25 cellular contexts compared by ENCODE assay signal in the genomic region with DNA sequence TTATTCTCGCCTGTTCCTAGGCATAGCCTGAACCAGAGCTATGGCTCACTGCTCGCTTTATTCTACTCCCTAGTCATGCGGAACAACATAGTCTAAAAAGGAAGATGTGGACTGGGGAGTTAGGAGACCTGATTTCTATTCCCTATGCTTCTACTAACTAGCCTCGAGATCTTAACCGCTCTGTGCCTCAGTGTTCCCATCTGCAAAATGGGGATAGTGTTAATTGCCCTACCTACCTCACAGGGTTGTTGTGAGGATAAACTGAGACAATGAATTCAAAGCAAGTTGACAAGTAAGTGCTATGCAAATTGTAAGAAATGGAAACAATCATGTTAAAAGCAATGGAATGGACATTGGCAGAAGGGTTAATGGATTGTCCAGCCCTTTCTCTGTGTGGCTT.
DNase-seq lines count a peak whose midpoint lies in the region; ATAC-seq, FAIRE-seq and TF ChIP-seq lines count a peak whose summit lies in the region.
"Had no signal": no experiment of that assay in that cellular context is flagged by ENCODE, and none has a peak within 500 bp of the region (broad histone marks: within the 10 kb centered on the region; RNA-seq: fewer than 3 reads in every experiment).

No MANE protein-coding gene starts in this region.

- no peak for TF ChIP-seq POLR2A in A549 (IDR thresholded peaks at IDR 0.05; ENCODE audit: low read length)

- 72% methylated on average over 5 of the region's 5 CpGs for WGBS in A549 (ENCODE audit: missing lambda C conversion rate)

- DNase-seq in A549 (ENCODE audit: low read depth in 1 of 2, low spot score in 1 of 2) (no peak), Caki2 (ENCODE audit: low read depth) (peak; percentile 3), NCI-H524 (lab: John Stamatoyannopoulos, UW) (no peak), kidney glomerular epithelial cell (lab: John Stamatoyannopoulos, UW) (no peak)
- DNase-seq: 8988T; AML-193; Caco-2; CD4-positive, alpha-beta T cell; CD8-positive, alpha-beta T cell; DMS 273 treated with DMSO at 0.1 percent for 48 hours; DMS153; DMS53; DMS79; DND-41; EL; GDM1 had no signal

- in situ Hi-C loops in Caki2 (cut with HindIII; ENCODE audit: low pct_unique_long_range_greater_than_20kb, low sequenced_read_pairs), result no loop called here

- H3K27ac Mint-ChIP-seq in nephron, result peak overlapping the region; percentile 18 to 57 (median 41)
- H3K27ac Mint-ChIP-seq: B cell; CD4-positive, alpha-beta T cell; CD8-positive, alpha-beta T cell had no signal

- no peak overlapping the region for H3K4me2 ChIP-seq in A549
- H3K4me2 ChIP-seq: BLaER1 treated with 17β-estradiol and CSF1 and Interleukin-3, amounts not matched to agents 10 nM and 100 nM had no signal

- H3K4me1 ChIP-seq in A549, result no peaks in the 10 kb centered on the region

- FAIRE-seq in A549 (lab: Jason Lieb, UNC), result peak; percentile 97
- FAIRE-seq: A204.1, GM12878, GM12892, GM18507 had no signal

- CTCF ChIA-PET in A549 (lab: Yijun Ruan, JAX), result interaction anchor here (3.8 kb wide), 1 partner anchor 484 kb away, joined by 45 read pairs; no protein-coding TSS in a partner anchor

- H3K9me3 ChIP-seq in A549, result no peaks in the 10 kb centered on the region
- H3K9me3 ChIP-seq: BLaER1 treated with 17β-estradiol and CSF1 and Interleukin-3, amounts not matched to agents 10 nM and 100 nM; Caco-2 had no signal

- peaks cover 6% of the 10 kb centered on the region for H3K36me3 Mint-ChIP-seq in nephron (ENCODE audit: low read depth)
- H3K36me3 Mint-ChIP-seq: CD8-positive, alpha-beta T cell had no signal

- H3K9me3 Mint-ChIP-seq in nephron, result no peaks in the 10 kb centered on the region
- H3K9me3 Mint-ChIP-seq: CD4-positive, alpha-beta T cell; CD8-positive, alpha-beta T cell had no signal

- POLR2A ChIA-PET in A549 (lab: Yijun Ruan, JAX), result no interaction called here

- no peak for TF ChIP-seq RAD21 in A549 (conservative IDR thresholded peaks at IDR 0.05 in 1 of 2, IDR thresholded peaks at IDR 0.05 in 1 of 2)

- no peak for ATAC-seq in A549
- no peak for ATAC-seq in HG02571 (IDR thresholded peaks at IDR 0.05; ENCODE audit: unreplicated experiment)
- ATAC-seq: CD8-positive, alpha-beta T cell; GM12878 had no signal

- TF ChIP-seq CTCF in A549 (IDR thresholded peaks at IDR 0.05) (no peak), nephron (IDR thresholded peaks at IDR 0.05; ENCODE audit: unreplicated experiment in 3 of 3) (no peak)

- no peak for TF ChIP-seq EP300 in A549 (IDR thresholded peaks at IDR 0.05)

- H3K27ac ChIP-seq in A549, result no peak overlapping the region
- H3K27ac ChIP-seq: BLaER1 treated with 17β-estradiol and CSF1 and Interleukin-3, amounts not matched to agents 10 nM and 100 nM; C4-2B had no signal

- H3K27me3 Mint-ChIP-seq in nephron (ENCODE audit: low read depth), result no peaks in the 10 kb centered on the region
- H3K27me3 Mint-ChIP-seq: B cell; CD4-positive, alpha-beta T cell had no signal

- H3K4me3 ChIP-seq in A549, result no peak overlapping the region
- H3K4me3 ChIP-seq: BLaER1 treated with 17β-estradiol and CSF1 and Interleukin-3, amounts not matched to agents 10 nM and 100 nM; GM12878 had no signal

- no peak overlapping the region for H3K4me3 Mint-ChIP-seq in nephron
- H3K4me3 Mint-ChIP-seq: B cell; CD4-positive, alpha-beta T cell; CD8-positive, alpha-beta T cell had no signal

- peaks cover 22% of the 10 kb centered on the region for H3K4me1 Mint-ChIP-seq in nephron

TF ChIP-seq in A549, 52 proteins besides CTCF, POLR2A, EP300 and RAD21:
- TF ChIP-seq EHMT2 (IDR thresholded peaks at IDR 0.05; ENCODE audit: low read depth) (no peak), PBX3 (IDR thresholded peaks at IDR 0.05) (no peak), BHLHE40 (IDR thresholded peaks at IDR 0.05; ENCODE audit: low read depth, low read length) (no peak), RNF2 (IDR thresholded peaks at IDR 0.05; ENCODE audit: borderline replicate concordance, low read depth) (no peak)
- TF ChIP-seq, protein P1, sequence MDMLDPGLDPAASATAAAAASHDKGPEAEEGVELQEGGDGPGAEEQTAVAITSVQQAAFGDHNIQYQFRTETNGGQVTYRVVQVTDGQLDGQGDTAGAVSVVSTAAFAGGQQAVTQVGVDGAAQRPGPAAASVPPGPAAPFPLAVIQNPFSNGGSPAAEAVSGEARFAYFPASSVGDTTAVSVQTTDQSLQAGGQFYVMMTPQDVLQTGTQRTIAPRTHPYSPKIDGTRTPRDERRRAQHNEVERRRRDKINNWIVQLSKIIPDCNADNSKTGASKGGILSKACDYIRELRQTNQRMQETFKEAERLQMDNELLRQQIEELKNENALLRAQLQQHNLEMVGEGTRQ (IDR thresholded peaks at IDR 0.05), result no peak
- TF ChIP-seq, protein P2, sequence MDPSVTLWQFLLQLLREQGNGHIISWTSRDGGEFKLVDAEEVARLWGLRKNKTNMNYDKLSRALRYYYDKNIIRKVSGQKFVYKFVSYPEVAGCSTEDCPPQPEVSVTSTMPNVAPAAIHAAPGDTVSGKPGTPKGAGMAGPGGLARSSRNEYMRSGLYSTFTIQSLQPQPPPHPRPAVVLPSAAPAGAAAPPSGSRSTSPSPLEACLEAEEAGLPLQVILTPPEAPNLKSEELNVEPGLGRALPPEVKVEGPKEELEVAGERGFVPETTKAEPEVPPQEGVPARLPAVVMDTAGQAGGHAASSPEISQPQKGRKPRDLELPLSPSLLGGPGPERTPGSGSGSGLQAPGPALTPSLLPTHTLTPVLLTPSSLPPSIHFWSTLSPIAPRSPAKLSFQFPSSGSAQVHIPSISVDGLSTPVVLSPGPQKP (IDR thresholded peaks at IDR 0.05; ENCODE audit: low read depth, low read length), result no peak
